Comparison of ENCODE assay signal across 2 cellular contexts in genomic region chr5:109739741-109740140, GRCh38.
TF ChIP-seq lines count a peak whose summit lies in the region.

No MANE protein-coding gene starts in this region.

TF ChIP-seq in GM23338, 12 proteins besides CTCF, POLR2A, EP300 and RAD21 (continues in another document):
- TF ChIP-seq NANOG (IDR thresholded peaks at IDR 0.05; ENCODE audit: borderline replicate concordance) (peak; percentile 33; the same call in 1 of the 2 replicates), EZH2phosphoT487 (IDR thresholded peaks at IDR 0.05; ENCODE audit: unreplicated experiment) (no peak), ZNF331 (CRISPR knock-in tag; IDR thresholded peaks at IDR 0.05; ENCODE audit: low read depth) (no peak), ZNF114 (CRISPR knock-in tag; IDR thresholded peaks at IDR 0.05) (no peak), ETS1 (IDR thresholded peaks at IDR 0.05) (peak; percentile 68; the same call in 1 of the 2 replicates), JUNB (IDR thresholded peaks at IDR 0.05; ENCODE audit: unreplicated experiment) (no peak), POLR2AphosphoS5 (IDR thresholded peaks at IDR 0.05; ENCODE audit: low read depth) (0 out of 2 replicates have a peak, but pooled peaks have one; percentile 50), STAT1 (IDR thresholded peaks at IDR 0.05; ENCODE audit: unreplicated experiment) (no peak), EZH2 (IDR thresholded peaks at IDR 0.05; ENCODE audit: low read depth, unreplicated experiment) (no peak)
- TF ChIP-seq, protein P1, sequence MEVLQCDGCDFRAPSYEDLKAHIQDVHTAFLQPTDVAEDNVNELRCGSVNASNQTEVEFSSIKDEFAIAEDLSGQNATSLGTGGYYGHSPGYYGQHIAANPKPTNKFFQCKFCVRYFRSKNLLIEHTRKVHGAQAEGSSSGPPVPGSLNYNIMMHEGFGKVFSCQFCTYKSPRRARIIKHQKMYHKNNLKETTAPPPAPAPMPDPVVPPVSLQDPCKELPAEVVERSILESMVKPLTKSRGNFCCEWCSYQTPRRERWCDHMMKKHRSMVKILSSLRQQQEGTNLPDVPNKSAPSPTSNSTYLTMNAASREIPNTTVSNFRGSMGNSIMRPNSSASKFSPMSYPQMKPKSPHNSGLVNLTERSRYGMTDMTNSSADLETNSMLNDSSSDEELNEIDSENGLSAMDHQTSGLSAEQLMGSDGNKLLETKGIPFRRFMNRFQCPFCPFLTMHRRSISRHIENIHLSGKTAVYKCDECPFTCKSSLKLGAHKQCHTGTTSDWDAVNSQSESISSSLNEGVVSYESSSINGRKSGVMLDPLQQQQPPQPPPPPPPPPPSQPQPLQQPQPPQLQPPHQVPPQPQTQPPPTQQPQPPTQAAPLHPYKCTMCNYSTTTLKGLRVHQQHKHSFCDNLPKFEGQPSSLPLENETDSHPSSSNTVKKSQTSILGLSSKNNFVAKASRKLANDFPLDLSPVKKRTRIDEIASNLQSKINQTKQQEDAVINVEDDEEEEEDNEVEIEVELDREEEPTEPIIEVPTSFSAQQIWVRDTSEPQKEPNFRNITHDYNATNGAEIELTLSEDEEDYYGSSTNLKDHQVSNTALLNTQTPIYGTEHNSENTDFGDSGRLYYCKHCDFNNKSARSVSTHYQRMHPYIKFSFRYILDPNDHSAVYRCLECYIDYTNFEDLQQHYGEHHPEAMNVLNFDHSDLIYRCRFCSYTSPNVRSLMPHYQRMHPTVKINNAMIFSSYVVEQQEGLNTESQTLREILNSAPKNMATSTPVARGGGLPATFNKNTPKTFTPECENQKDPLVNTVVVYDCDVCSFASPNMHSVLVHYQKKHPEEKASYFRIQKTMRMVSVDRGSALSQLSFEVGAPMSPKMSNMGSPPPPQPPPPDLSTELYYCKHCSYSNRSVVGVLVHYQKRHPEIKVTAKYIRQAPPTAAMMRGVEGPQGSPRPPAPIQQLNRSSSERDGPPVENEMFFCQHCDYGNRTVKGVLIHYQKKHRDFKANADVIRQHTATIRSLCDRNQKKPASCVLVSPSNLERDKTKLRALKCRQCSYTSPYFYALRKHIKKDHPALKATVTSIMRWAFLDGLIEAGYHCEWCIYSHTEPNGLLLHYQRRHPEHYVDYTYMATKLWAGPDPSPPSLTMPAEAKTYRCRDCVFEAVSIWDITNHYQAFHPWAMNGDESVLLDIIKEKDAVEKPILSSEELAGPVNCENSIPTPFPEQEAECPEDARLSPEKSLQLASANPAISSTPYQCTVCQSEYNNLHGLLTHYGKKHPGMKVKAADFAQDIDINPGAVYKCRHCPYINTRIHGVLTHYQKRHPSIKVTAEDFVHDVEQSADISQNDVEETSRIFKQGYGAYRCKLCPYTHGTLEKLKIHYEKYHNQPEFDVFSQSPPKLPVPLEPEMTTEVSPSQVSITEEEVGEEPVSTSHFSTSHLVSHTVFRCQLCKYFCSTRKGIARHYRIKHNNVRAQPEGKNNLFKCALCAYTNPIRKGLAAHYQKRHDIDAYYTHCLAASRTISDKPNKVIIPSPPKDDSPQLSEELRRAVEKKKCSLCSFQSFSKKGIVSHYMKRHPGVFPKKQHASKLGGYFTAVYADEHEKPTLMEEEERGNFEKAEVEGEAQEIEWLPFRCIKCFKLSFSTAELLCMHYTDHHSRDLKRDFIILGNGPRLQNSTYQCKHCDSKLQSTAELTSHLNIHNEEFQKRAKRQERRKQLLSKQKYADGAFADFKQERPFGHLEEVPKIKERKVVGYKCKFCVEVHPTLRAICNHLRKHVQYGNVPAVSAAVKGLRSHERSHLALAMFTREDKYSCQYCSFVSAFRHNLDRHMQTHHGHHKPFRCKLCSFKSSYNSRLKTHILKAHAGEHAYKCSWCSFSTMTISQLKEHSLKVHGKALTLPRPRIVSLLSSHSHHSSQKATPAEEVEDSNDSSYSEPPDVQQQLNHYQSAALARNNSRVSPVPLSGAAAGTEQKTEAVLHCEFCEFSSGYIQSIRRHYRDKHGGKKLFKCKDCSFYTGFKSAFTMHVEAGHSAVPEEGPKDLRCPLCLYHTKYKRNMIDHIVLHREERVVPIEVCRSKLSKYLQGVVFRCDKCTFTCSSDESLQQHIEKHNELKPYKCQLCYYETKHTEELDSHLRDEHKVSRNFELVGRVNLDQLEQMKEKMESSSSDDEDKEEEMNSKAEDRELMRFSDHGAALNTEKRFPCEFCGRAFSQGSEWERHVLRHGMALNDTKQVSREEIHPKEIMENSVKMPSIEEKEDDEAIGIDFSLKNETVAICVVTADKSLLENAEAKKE (CRISPR knock-in tag; IDR thresholded peaks at IDR 0.05) = no peak; the same call in none of the 2 replicates
- TF ChIP-seq, protein P2, sequence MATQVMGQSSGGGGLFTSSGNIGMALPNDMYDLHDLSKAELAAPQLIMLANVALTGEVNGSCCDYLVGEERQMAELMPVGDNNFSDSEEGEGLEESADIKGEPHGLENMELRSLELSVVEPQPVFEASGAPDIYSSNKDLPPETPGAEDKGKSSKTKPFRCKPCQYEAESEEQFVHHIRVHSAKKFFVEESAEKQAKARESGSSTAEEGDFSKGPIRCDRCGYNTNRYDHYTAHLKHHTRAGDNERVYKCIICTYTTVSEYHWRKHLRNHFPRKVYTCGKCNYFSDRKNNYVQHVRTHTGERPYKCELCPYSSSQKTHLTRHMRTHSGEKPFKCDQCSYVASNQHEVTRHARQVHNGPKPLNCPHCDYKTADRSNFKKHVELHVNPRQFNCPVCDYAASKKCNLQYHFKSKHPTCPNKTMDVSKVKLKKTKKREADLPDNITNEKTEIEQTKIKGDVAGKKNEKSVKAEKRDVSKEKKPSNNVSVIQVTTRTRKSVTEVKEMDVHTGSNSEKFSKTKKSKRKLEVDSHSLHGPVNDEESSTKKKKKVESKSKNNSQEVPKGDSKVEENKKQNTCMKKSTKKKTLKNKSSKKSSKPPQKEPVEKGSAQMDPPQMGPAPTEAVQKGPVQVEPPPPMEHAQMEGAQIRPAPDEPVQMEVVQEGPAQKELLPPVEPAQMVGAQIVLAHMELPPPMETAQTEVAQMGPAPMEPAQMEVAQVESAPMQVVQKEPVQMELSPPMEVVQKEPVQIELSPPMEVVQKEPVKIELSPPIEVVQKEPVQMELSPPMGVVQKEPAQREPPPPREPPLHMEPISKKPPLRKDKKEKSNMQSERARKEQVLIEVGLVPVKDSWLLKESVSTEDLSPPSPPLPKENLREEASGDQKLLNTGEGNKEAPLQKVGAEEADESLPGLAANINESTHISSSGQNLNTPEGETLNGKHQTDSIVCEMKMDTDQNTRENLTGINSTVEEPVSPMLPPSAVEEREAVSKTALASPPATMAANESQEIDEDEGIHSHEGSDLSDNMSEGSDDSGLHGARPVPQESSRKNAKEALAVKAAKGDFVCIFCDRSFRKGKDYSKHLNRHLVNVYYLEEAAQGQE (IDR thresholded peaks at IDR 0.05; ENCODE audit: unreplicated experiment) = no peak

TF ChIP-seq in endothelial cell of umbilical vein, 7 proteins besides CTCF, POLR2A, EP300 and RAD21:
- no peak for TF ChIP-seq JUN (IDR thresholded peaks at IDR 0.05; ENCODE audit: borderline replicate concordance, insufficient read depth, insufficient read length, low read depth)
- TF ChIP-seq, protein P3, sequence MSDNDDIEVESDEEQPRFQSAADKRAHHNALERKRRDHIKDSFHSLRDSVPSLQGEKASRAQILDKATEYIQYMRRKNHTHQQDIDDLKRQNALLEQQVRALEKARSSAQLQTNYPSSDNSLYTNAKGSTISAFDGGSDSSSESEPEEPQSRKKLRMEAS (IDR thresholded peaks at IDR 0.05; ENCODE audit: insufficient read depth, insufficient read length) = no peak
- no peak for TF ChIP-seq POLR2AphosphoS5 (IDR thresholded peaks at IDR 0.05; ENCODE audit: insufficient read depth, low read depth, low read length)
- TF ChIP-seq GATA2 (IDR thresholded peaks at IDR 0.05; ENCODE audit: insufficient read depth, insufficient read length, low read depth, low read length) = no peak
- no peak for TF ChIP-seq MYC (IDR thresholded peaks at IDR 0.05; ENCODE audit: low read depth, low read length)
- TF ChIP-seq FOS (IDR thresholded peaks at IDR 0.05; ENCODE audit: borderline replicate concordance, insufficient read depth, low read length) = no peak
- no peak for TF ChIP-seq EZH2 (IDR thresholded peaks at IDR 0.05; ENCODE audit: borderline replicate concordance, low read depth, low read length, severe bottlenecking)
